ENCODE assay signal across 1 cellular context in the genomic region with DNA sequence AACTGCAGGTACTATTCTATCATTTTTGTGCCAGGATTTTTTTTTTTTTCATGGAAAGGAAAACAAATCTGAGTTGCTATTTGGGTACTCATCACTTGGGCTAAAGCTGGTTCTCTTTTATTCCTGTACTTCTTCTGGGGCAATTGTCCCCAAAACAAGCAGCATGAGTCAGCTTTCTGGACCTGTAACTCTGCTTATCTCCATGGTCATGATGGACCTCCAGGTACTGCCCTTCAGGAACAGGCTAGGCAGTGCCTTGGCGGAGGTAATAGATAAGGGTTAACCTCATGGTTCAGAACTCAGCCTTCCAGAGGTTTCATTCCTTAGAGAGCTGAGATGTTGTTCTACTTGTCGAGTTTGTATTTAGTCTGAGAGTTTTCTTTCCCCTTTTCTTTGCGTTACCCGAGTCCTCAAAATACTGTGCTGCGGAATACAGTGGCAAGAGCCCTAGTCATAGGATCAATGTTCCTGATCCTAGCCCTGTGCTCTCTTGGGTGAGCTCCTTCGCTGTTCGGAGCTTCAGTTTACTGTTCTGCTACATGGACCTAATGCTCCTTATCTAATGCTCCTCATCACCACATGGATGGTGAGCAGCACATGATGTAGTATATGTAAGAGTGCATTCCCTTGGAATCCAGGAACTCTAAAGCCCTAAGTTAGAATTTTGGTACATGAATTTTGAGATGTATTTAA.
TF ChIP-seq lines count a peak whose summit lies in the region.

No MANE protein-coding gene starts in this region.

TF ChIP-seq in K562, 482 proteins besides CTCF, POLR2A, EP300 and RAD21 (continued from another document and continues in another):
- TF ChIP-seq, protein P1, sequence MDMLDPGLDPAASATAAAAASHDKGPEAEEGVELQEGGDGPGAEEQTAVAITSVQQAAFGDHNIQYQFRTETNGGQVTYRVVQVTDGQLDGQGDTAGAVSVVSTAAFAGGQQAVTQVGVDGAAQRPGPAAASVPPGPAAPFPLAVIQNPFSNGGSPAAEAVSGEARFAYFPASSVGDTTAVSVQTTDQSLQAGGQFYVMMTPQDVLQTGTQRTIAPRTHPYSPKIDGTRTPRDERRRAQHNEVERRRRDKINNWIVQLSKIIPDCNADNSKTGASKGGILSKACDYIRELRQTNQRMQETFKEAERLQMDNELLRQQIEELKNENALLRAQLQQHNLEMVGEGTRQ (CRISPR knock-in tag; IDR thresholded peaks at IDR 0.05), result no peak
- no peak for TF ChIP-seq ZSCAN29 (IDR thresholded peaks at IDR 0.05)
- TF ChIP-seq SMARCE1 (IDR thresholded peaks at IDR 0.05), result peak; percentile 90
- peak; percentile 12 for TF ChIP-seq ZFP36 (IDR thresholded peaks at IDR 0.05; ENCODE audit: low read depth, low read length, partially characterized antibody)
- TF ChIP-seq MYC (IDR thresholded peaks at IDR 0.05; ENCODE audit: low read depth, low read length), result peak; percentile 78; the same call in 1 of the 2 replicates
- no peak for TF ChIP-seq MYC (CRISPR knock-in tag; IDR thresholded peaks at IDR 0.05; ENCODE audit: borderline replicate concordance, low read depth)
- TF ChIP-seq, protein P2, sequence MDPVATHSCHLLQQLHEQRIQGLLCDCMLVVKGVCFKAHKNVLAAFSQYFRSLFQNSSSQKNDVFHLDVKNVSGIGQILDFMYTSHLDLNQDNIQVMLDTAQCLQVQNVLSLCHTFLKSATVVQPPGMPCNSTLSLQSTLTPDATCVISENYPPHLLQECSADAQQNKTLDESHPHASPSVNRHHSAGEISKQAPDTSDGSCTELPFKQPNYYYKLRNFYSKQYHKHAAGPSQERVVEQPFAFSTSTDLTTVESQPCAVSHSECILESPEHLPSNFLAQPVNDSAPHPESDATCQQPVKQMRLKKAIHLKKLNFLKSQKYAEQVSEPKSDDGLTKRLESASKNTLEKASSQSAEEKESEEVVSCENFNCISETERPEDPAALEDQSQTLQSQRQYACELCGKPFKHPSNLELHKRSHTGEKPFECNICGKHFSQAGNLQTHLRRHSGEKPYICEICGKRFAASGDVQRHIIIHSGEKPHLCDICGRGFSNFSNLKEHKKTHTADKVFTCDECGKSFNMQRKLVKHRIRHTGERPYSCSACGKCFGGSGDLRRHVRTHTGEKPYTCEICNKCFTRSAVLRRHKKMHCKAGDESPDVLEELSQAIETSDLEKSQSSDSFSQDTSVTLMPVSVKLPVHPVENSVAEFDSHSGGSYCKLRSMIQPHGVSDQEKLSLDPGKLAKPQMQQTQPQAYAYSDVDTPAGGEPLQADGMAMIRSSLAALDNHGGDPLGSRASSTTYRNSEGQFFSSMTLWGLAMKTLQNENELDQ (CRISPR knock-in tag; IDR thresholded peaks at IDR 0.05; ENCODE audit: borderline replicate concordance), result no peak
- TF ChIP-seq, protein P3, sequence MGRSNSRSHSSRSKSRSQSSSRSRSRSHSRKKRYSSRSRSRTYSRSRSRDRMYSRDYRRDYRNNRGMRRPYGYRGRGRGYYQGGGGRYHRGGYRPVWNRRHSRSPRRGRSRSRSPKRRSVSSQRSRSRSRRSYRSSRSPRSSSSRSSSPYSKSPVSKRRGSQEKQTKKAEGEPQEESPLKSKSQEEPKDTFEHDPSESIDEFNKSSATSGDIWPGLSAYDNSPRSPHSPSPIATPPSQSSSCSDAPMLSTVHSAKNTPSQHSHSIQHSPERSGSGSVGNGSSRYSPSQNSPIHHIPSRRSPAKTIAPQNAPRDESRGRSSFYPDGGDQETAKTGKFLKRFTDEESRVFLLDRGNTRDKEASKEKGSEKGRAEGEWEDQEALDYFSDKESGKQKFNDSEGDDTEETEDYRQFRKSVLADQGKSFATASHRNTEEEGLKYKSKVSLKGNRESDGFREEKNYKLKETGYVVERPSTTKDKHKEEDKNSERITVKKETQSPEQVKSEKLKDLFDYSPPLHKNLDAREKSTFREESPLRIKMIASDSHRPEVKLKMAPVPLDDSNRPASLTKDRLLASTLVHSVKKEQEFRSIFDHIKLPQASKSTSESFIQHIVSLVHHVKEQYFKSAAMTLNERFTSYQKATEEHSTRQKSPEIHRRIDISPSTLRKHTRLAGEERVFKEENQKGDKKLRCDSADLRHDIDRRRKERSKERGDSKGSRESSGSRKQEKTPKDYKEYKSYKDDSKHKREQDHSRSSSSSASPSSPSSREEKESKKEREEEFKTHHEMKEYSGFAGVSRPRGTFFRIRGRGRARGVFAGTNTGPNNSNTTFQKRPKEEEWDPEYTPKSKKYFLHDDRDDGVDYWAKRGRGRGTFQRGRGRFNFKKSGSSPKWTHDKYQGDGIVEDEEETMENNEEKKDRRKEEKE (IDR thresholded peaks at IDR 0.05; ENCODE audit: borderline replicate concordance in 1 of 2, control insufficient read depth in 1 of 2, low read depth in 2 of 2, low read length in 1 of 2), result no peak
- TF ChIP-seq, protein P4, sequence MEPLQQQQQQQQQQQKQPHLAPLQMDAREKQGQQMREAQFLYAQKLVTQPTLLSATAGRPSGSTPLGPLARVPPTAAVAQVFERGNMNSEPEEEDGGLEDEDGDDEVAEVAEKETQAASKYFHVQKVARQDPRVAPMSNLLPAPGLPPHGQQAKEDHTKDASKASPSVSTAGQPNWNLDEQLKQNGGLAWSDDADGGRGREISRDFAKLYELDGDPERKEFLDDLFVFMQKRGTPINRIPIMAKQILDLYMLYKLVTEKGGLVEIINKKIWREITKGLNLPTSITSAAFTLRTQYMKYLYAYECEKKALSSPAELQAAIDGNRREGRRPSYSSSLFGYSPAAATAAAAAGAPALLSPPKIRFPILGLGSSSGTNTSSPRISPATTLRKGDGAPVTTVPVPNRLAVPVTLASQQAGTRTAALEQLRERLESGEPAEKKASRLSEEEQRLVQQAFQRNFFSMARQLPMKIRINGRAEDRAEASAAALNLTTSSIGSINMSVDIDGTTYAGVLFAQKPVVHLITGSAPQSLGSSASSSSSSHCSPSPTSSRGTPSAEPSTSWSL (CRISPR knock-in tag; IDR thresholded peaks at IDR 0.05; ENCODE audit: borderline replicate concordance), result no peak
- TF ChIP-seq DPF2 (IDR thresholded peaks at IDR 0.05), result peak; percentile 96
- TF ChIP-seq KAT8 (IDR thresholded peaks at IDR 0.05; ENCODE audit: low read depth), result no peak
- TF ChIP-seq, protein P5, sequence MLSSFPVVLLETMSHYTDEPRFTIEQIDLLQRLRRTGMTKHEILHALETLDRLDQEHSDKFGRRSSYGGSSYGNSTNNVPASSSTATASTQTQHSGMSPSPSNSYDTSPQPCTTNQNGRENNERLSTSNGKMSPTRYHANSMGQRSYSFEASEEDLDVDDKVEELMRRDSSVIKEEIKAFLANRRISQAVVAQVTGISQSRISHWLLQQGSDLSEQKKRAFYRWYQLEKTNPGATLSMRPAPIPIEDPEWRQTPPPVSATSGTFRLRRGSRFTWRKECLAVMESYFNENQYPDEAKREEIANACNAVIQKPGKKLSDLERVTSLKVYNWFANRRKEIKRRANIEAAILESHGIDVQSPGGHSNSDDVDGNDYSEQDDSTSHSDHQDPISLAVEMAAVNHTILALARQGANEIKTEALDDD (IDR thresholded peaks at IDR 0.05), result peak; percentile 82
- TF ChIP-seq MTA2 (IDR thresholded peaks at IDR 0.05; ENCODE audit: low read depth), result peak; percentile 71
- no peak for TF ChIP-seq STAT5B (CRISPR knock-in tag; IDR thresholded peaks at IDR 0.05)
- peak; percentile 52 for TF ChIP-seq RBM25 (IDR thresholded peaks at IDR 0.05; ENCODE audit: low read depth, low read length, severe bottlenecking)
- TF ChIP-seq NCOR1 (IDR thresholded peaks at IDR 0.05), result peak; percentile 87
- TF ChIP-seq ESRRB (CRISPR knock-in tag; IDR thresholded peaks at IDR 0.05; ENCODE audit: borderline replicate concordance), result no peak
- TF ChIP-seq PTBP1 (IDR thresholded peaks at IDR 0.05; ENCODE audit: low read depth, low read length), result no peak
- TF ChIP-seq, protein P6, sequence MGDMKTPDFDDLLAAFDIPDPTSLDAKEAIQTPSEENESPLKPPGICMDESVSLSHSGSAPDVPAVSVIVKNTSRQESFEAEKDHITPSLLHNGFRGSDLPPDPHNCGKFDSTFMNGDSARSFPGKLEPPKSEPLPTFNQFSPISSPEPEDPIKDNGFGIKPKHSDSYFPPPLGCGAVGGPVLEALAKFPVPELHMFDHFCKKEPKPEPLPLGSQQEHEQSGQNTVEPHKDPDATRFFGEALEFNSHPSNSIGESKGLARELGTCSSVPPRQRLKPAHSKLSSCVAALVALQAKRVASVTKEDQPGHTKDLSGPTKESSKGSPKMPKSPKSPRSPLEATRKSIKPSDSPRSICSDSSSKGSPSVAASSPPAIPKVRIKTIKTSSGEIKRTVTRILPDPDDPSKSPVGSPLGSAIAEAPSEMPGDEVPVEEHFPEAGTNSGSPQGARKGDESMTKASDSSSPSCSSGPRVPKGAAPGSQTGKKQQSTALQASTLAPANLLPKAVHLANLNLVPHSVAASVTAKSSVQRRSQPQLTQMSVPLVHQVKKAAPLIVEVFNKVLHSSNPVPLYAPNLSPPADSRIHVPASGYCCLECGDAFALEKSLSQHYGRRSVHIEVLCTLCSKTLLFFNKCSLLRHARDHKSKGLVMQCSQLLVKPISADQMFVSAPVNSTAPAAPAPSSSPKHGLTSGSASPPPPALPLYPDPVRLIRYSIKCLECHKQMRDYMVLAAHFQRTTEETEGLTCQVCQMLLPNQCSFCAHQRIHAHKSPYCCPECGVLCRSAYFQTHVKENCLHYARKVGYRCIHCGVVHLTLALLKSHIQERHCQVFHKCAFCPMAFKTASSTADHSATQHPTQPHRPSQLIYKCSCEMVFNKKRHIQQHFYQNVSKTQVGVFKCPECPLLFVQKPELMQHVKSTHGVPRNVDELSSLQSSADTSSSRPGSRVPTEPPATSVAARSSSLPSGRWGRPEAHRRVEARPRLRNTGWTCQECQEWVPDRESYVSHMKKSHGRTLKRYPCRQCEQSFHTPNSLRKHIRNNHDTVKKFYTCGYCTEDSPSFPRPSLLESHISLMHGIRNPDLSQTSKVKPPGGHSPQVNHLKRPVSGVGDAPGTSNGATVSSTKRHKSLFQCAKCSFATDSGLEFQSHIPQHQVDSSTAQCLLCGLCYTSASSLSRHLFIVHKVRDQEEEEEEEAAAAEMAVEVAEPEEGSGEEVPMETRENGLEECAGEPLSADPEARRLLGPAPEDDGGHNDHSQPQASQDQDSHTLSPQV (IDR thresholded peaks at IDR 0.05), result peak; percentile 73
- TF ChIP-seq, protein P7, sequence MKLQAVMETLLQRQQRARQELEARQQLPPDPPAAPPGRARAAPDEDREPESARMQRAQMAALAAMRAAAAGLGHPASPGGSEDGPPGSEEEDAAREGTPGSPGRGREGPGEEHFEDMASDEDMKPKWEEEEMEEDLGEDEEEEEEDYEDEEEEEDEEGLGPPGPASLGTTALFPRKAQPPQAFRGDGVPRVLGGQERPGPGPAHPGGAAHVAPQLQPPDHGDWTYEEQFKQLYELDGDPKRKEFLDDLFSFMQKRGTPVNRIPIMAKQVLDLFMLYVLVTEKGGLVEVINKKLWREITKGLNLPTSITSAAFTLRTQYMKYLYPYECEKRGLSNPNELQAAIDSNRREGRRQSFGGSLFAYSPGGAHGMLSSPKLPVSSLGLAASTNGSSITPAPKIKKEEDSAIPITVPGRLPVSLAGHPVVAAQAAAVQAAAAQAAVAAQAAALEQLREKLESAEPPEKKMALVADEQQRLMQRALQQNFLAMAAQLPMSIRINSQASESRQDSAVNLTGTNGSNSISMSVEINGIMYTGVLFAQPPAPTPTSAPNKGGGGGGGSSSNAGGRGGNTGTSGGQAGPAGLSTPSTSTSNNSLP (IDR thresholded peaks at IDR 0.05; ENCODE audit: borderline replicate concordance, low read depth, low read length), result 0 out of 2 replicates have a peak, but pooled peaks have one; percentile 39
- TF ChIP-seq NONO (IDR thresholded peaks at IDR 0.05; ENCODE audit: low read depth in 2 of 2, low read length in 1 of 2), result no peak
- TF ChIP-seq SMARCA4 (IDR thresholded peaks at IDR 0.05), result peak; percentile 92
- no peak for TF ChIP-seq HDGF (IDR thresholded peaks at IDR 0.05)
- TF ChIP-seq TCF7 (IDR thresholded peaks at IDR 0.05; ENCODE audit: borderline replicate concordance), result no peak
- TF ChIP-seq WHSC1 (IDR thresholded peaks at IDR 0.05; ENCODE audit: low read length), result no peak
- peak; percentile 96 for TF ChIP-seq ZNF316 (IDR thresholded peaks at IDR 0.05)
- no peak for TF ChIP-seq GABPB2 (CRISPR knock-in tag; conservative IDR thresholded peaks at IDR 0.05)
- TF ChIP-seq, protein P8, sequence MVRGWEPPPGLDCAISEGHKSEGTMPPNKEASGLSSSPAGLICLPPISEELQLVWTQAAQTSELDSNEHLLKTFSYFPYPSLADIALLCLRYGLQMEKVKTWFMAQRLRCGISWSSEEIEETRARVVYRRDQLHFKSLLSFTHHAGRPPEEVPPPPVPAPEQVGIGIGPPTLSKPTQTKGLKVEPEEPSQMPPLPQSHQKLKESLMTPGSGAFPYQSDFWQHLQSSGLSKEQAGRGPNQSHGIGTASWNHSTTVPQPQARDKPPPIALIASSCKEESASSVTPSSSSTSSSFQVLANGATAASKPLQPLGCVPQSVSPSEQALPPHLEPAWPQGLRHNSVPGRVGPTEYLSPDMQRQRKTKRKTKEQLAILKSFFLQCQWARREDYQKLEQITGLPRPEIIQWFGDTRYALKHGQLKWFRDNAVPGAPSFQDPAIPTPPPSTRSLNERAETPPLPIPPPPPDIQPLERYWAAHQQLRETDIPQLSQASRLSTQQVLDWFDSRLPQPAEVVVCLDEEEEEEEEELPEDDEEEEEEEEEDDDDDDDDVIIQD (CRISPR knock-in tag; IDR thresholded peaks at IDR 0.05), result no peak
- TF ChIP-seq FOSL1 (tag; conservative IDR thresholded peaks at IDR 0.05), result peak; percentile 65
- TF ChIP-seq, protein P9, sequence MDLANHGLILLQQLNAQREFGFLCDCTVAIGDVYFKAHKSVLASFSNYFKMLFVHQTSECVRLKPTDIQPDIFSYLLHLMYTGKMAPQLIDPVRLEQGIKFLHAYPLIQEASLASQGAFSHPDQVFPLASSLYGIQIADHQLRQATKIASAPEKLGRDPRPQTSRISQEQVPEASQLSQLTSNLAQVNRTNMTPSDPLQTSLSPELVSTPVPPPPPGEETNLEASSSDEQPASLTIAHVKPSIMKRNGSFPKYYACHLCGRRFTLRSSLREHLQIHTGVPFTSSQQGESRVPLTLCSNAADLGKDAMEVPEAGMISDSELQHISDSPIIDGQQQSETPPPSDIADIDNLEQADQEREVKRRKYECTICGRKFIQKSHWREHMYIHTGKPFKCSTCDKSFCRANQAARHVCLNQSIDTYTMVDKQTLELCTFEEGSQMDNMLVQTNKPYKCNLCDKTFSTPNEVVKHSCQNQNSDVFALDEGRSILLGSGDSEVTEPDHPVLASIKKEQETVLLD (IDR thresholded peaks at IDR 0.05), result peak; percentile 84
- TF ChIP-seq ESRRA (IDR thresholded peaks at IDR 0.05; ENCODE audit: borderline replicate concordance, low read depth), result peak; percentile 54; the same call in 1 of the 2 replicates
- no peak for TF ChIP-seq KLF1 (tag; IDR thresholded peaks at IDR 0.05)
